In genomic region chr6:135451617-135452190, GRCh38 we compare ENCODE assay signal across 9 cellular contexts. TPM values are rescaled to one million over a fixed set of nuclear protein-coding genes. Genes with fewer than 3 reads are reported as not detected.
A peak's percentile ranks its signal among the peaks of the same experiment; 100 is the strongest.
DNase-seq lines count a peak whose midpoint lies in the region; ATAC-seq and TF ChIP-seq lines count a peak whose summit lies in the region.
"Had no signal": no experiment of that assay in that cellular context is flagged by ENCODE, and none has a peak within 500 bp of the region (broad histone marks: within the 10 kb centered on the region; RNA-seq: fewer than 3 reads in every experiment).

No MANE protein-coding gene starts in this region.

- DNase-seq in DMS79 treated with DMSO at 0.1 percent for 48 hours (lab: John Stamatoyannopoulos, UW), result peak; percentile 42
- peak; percentile 21 for DNase-seq in SKM-1 (lab: John Stamatoyannopoulos, UW; ENCODE audit: unreplicated experiment)
- peak; percentile 70 for DNase-seq in fibroblast of the aortic adventitia (ENCODE audit: low read depth)
- no peak for DNase-seq in gastrocnemius medialis
- DNase-seq in epidermal melanocyte (ENCODE audit: insufficient read length, low spot score), result no peak
- DNase-seq: T-cell had no signal

- no peaks in the 10 kb centered on the region for H4K20me1 ChIP-seq in KMS-11 (ENCODE audit: insufficient read depth)

- H3K27ac ChIP-seq in KMS-11 (no peak overlapping the region), gastrocnemius medialis (no peak overlapping the region)

- H3K27me3 ChIP-seq in KMS-11 (ENCODE audit: insufficient read depth, low read depth) (no peaks in the 10 kb centered on the region), gastrocnemius medialis (no peaks in the 10 kb centered on the region)

- intact Hi-C loops in gastrocnemius medialis (cut with DNase I; ENCODE audit: low total_unique reads), result loop anchor here (2.0 to 10.0 kb wide), 2 partner anchors 775 to 1093 kb away; no protein-coding TSS in a partner anchor

- H2AFZ ChIP-seq in KMS-11 (ENCODE audit: low read depth), result no peak overlapping the region

- in situ Hi-C loops in gastrocnemius medialis (cut with MboI; ENCODE audit: low sequenced_read_pairs in 4 of 4), result loop anchor here in 1 of 4 donors (10.0 kb wide), 1 partner anchor 773 kb away; no protein-coding TSS in a partner anchor

- H3K79me2 ChIP-seq in KMS-11 (ENCODE audit: insufficient read depth, low read depth), result no peaks in the 10 kb centered on the region

- H3K4me1 ChIP-seq in KMS-11 (ENCODE audit: low read depth, poor library complexity, severe bottlenecking) (no peaks in the 10 kb centered on the region), gastrocnemius medialis (no peaks in the 10 kb centered on the region)

- no peaks in the 10 kb centered on the region for H3K9me3 ChIP-seq in gastrocnemius medialis

- H3K9ac ChIP-seq in KMS-11, result no peak overlapping the region

- TF ChIP-seq CTCF in KMS-11 (conservative IDR thresholded peaks at IDR 0.05; ENCODE audit: low read depth, low read length), result peak; percentile 89
- peak; percentile 52 for TF ChIP-seq CTCF in fibroblast of the aortic adventitia (IDR thresholded peaks at IDR 0.05; ENCODE audit: insufficient read depth, low read length)
- peak in 4 of 5 experiments; percentile 35 to 76 (median 57) for TF ChIP-seq CTCF in gastrocnemius medialis (IDR thresholded peaks at IDR 0.05 in 4 of 5, conservative IDR thresholded peaks at IDR 0.05 in 1 of 5)

- no peak overlapping the region for H3K4me3 ChIP-seq in KMS-11 (IDR thresholded peaks at IDR 0.05; ENCODE audit: insufficient read depth, low read depth, low read length)
- no peak overlapping the region for H3K4me3 ChIP-seq in fibroblast of the aortic adventitia (ENCODE audit: low read depth, low read length)
- H3K4me3 ChIP-seq in gastrocnemius medialis, result no peak overlapping the region

- TF ChIP-seq POLR2A in gastrocnemius medialis (IDR thresholded peaks at IDR 0.05), result no peak

- H3K4me2 ChIP-seq in KMS-11, result no peak overlapping the region

- H3K36me3 ChIP-seq in KMS-11 (ENCODE audit: insufficient read depth), result no peaks in the 10 kb centered on the region
- peaks cover 0 to 18% of the 10 kb centered on the region in 2 donors for H3K36me3 ChIP-seq in gastrocnemius medialis

- no peak for ATAC-seq in gastrocnemius medialis
- ATAC-seq in HG03108 (IDR thresholded peaks at IDR 0.05; ENCODE audit: unreplicated experiment), result no peak
- ATAC-seq in GM19467 (IDR thresholded peaks at IDR 0.05; ENCODE audit: unreplicated experiment), result no peak

RNA-seq across cellular contexts. Expression of gene AHI1, which starts 45.8 kb away (rescaled TPM):
- total RNA-seq in fibroblast of the aortic adventitia (ENCODE audit: low replicate concordance), result 11.4 and 33.4 TPM in 2 replicates
- 10 to 100 TPM in 2 of 4 donors, 1 to 10 TPM in 2; 3.5 to 16.8 (median 8.2) TPM for total RNA-seq in gastrocnemius medialis

Comparison
In these comparisons a context has a peak if more than half of its experiments do, and no peak if none do; other contexts are left out.
1. DNase-seq: peak in DMS79 treated with DMSO at 0.1 percent for 48 hours (single experiment), SKM-1 (single experiment) and fibroblast of the aortic adventitia (single experiment); none in gastrocnemius medialis (0 of 2) and epidermal melanocyte (single experiment).
2. Peak in every context shown above with its lines, with median percentiles within 50 percentile points of each other: CTCF ChIP-seq.